Comparison of ENCODE assay signal across 8 cellular contexts in the genomic region with DNA sequence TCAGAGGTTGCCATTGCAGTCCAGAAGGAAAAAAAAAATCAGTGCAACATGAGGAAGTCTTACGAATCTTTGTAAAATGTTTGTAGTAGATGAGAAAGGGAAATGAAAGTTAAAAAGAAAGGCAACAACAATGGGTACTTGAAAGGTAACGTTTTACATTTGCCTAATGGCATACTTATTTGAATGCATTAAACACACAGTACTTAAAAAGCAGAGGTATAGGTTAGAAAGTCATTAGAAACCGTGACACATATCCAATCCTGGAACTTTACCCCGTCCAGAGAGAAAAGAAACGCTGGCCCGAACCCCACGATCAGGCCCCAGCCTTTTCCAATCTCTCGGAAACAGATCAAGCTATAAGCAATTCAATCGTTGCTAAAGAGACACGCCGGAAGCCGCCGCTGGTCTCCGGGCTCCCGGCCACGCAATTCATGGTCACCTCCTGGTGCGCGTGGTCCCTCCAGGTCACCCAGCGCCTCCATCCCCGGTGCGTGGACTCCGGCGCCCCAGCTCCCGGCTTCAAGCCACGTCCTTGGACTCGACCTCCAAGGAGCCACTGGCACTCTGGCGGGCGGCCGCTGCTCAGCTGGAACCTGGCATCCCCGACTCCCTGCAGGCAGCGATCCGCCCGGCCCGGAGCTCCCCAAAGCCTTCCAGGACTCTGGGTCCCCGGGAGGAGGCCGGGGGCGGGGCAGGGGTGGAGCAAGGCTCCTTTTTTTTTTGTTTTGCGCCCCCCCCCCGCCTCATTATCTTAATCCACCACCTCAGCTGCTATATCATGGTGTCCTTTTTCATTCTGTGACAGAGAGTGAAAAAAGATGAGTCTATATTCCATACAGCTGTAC. TPM values are rescaled to one million over a fixed set of nuclear protein-coding genes. Genes with fewer than 3 reads are reported as not detected.
DNase-seq lines count a peak whose midpoint lies in the region; ATAC-seq and TF ChIP-seq lines count a peak whose summit lies in the region.

SLC18B1 (minus strand) TSS at position 663 of the 845 bp plus-strand sequence; CDS start at position 482, 181 bp downstream.

- no peak for TF ChIP-seq CTCF in brain (conservative IDR thresholded peaks at IDR 0.05)

- WGBS in iPS DF 6.9 (ENCODE audit: insufficient coverage, insufficient read length), result no CpG with 5 or more reads among the region's 39 CpGs

- H3K36me3 Mint-ChIP-seq in brain, result peaks cover 23% of the 10 kb centered on the region

- no peaks in the 10 kb centered on the region for H3K27me3 Mint-ChIP-seq in brain

- H3K4me1 ChIP-seq in iPS DF 6.9 (ENCODE audit: control insufficient read depth, insufficient read depth, low read length), result no peaks in the 10 kb centered on the region

- H3K27ac Mint-ChIP-seq in brain, result peak within 1 kb of the TSS; percentile 59 to 92 (median 89)

- no peaks in the 10 kb centered on the region for H3K27me3 ChIP-seq in iPS DF 6.9 (ENCODE audit: control insufficient read depth, insufficient read depth, low read length)

- ATAC-seq in GM19468 (IDR thresholded peaks at IDR 0.05; ENCODE audit: extremely low read depth, unreplicated experiment) (peak; percentile 17), HG03558 (IDR thresholded peaks at IDR 0.05; ENCODE audit: extremely low read depth, unreplicated experiment) (peak; percentile 20)

- peaks cover 0 to 7% (median 5%) of the 10 kb centered on the region in 5 experiments for H3K9me3 Mint-ChIP-seq in brain

- DNase-seq in DMS153 (lab: John Stamatoyannopoulos, UW) (peak; percentile 41), T-helper 22 cell (ENCODE audit: low read depth) (peak; percentile 48), iPS DF 6.9 (ENCODE audit: low read depth, low spot score) (no peak), retina (peak; percentile 79), NCI-H1694 treated with DMSO at 0.1 percent for 48 hours (lab: John Stamatoyannopoulos, UW) (no peak)

- H3K36me3 ChIP-seq in iPS DF 6.9 (ENCODE audit: control insufficient read depth, insufficient read depth, low read length), result no peaks in the 10 kb centered on the region

- H3K4me3 ChIP-seq in iPS DF 6.9 (ENCODE audit: low read length), result peak within 1 kb of the TSS; percentile 60; the same call in 1 of the 2 replicates

- H3K9me3 ChIP-seq in iPS DF 6.9 (ENCODE audit: control insufficient read depth, insufficient read depth, low read length), result no peaks in the 10 kb centered on the region

- peaks cover 17% of the 10 kb centered on the region for H3K4me1 Mint-ChIP-seq in brain

- H3K4me3 Mint-ChIP-seq in brain, result peak within 1 kb of the TSS in 2 of 5 experiments; percentile 88 to 90

- H3K27ac ChIP-seq in iPS DF 6.9 (ENCODE audit: low read length), result no peak within 1 kb of the TSS

RNA-seq across cellular contexts. Expression of gene SLC18B1, which starts in this region (rescaled TPM):
- polyA plus RNA-seq in brain (ENCODE audit: insufficient read depth, low read depth, low replicate concordance), result 14.5 TPM

Comparison
In these comparisons a context has a peak if more than half of its experiments do, and no peak if none do; other contexts are left out.
1. DNase-seq: peak in DMS153 (single experiment), T-helper 22 cell (single experiment) and retina (single experiment); none in iPS DF 6.9 (single experiment) and NCI-H1694 treated with DMSO at 0.1 percent for 48 hours (single experiment).